ENCODE assay signal across 9 cellular contexts in genomic region chr11:11451501-11452005, GRCh38.
DNase-seq lines count a peak whose midpoint lies in the region; ATAC-seq, FAIRE-seq and TF ChIP-seq lines count a peak whose summit lies in the region.
"Had no signal": no experiment of that assay in that cellular context is flagged by ENCODE, and none has a peak within 500 bp of the region (broad histone marks: within the 10 kb centered on the region; RNA-seq: fewer than 3 reads in every experiment).

No MANE protein-coding gene starts in this region.

- H4K91ac ChIP-seq in neuronal stem cell (ENCODE audit: low read depth, low read length, poor library complexity): no peak overlapping the region

- no peaks in the 10 kb centered on the region for H3K79me1 ChIP-seq in neuronal stem cell (ENCODE audit: low read depth, low read length)

- no peak overlapping the region for H2BK120ac ChIP-seq in neuronal stem cell (ENCODE audit: low read depth, low read length)

- TF ChIP-seq POLR2A in uterus (IDR thresholded peaks at IDR 0.05) (no peak), adrenal gland (IDR thresholded peaks at IDR 0.05) (no peak)

- no peak overlapping the region for H4K8ac ChIP-seq in neuronal stem cell (ENCODE audit: low read depth, low read length)

- H3K4me1 ChIP-seq in kidney (ENCODE audit: control insufficient read depth in 1 of 2, insufficient read depth in 1 of 2, low read depth in 1 of 2, low read length in 2 of 2): peaks cover 6 to 24% of the 10 kb centered on the region in 2 donors
- H3K4me1 ChIP-seq in uterus: no peaks in the 10 kb centered on the region
- H3K4me1 ChIP-seq in adrenal gland (replicated peaks in 1 of 2): no peaks in the 10 kb centered on the region
- peaks cover 0 to 4% of the 10 kb centered on the region in 2 donors for H3K4me1 ChIP-seq in neuronal stem cell (ENCODE audit: control insufficient read depth in 2 of 2, insufficient read depth in 1 of 2, low read depth in 1 of 2, low read length in 2 of 2)

- H3K27me3 ChIP-seq in uterus (no peaks in the 10 kb centered on the region), adrenal gland (no peaks in the 10 kb centered on the region), neuronal stem cell (ENCODE audit: control insufficient read depth in 3 of 3, insufficient read depth in 3 of 3, low read depth in 1 of 3, low read length in 3 of 3) (no peaks in the 10 kb centered on the region)

- H3K14ac ChIP-seq in neuronal stem cell (ENCODE audit: low read length): no peak overlapping the region

- DNase-seq in GM13977 (ENCODE audit: low spot score): peak; percentile 56
- DNase-seq in kidney: no peak
- no peak for DNase-seq in uterus
- no peak for DNase-seq in activated CD4-positive, alpha-beta T cell treated with anti-CD3 and anti-CD28 coated beads, Interleukin-2, amount 50 U/mL, for 48 hours
- no peak for DNase-seq in adrenal gland
- no peak for DNase-seq in neuronal stem cell (ENCODE audit: low spot score)
- DNase-seq: activated B cell treated with CpG ODN at 0.5 μM for 24 hours had no signal

- no peak overlapping the region for H3K23ac ChIP-seq in neuronal stem cell (ENCODE audit: low read depth, low read length, poor library complexity)

- peak; percentile 91 for ATAC-seq in GM21529 (IDR thresholded peaks at IDR 0.05; ENCODE audit: unreplicated experiment)
- ATAC-seq in HG03457 (IDR thresholded peaks at IDR 0.05; ENCODE audit: unreplicated experiment): peak; percentile 95

- H3K27ac ChIP-seq in kidney (ENCODE audit: low read depth in 2 of 2, low read length in 2 of 2): no peak overlapping the region
- no peak overlapping the region for H3K27ac ChIP-seq in uterus
- no peak overlapping the region for H3K27ac ChIP-seq in adrenal gland
- H3K27ac ChIP-seq in neuronal stem cell (replicated peaks; ENCODE audit: low read length): no peak overlapping the region

- no peak overlapping the region for H2BK5ac ChIP-seq in neuronal stem cell (ENCODE audit: low read length)

- no peak overlapping the region for H3K18ac ChIP-seq in neuronal stem cell (ENCODE audit: low read length)

- no peak overlapping the region for H3K4ac ChIP-seq in neuronal stem cell (ENCODE audit: low read length)

- H3K36me3 ChIP-seq in kidney (ENCODE audit: control insufficient read depth in 1 of 2, insufficient read depth in 2 of 2, low read length in 2 of 2) (no peaks in the 10 kb centered on the region), uterus (no peaks in the 10 kb centered on the region), adrenal gland (replicated peaks in 1 of 2) (no peaks in the 10 kb centered on the region), neuronal stem cell (replicated peaks in 1 of 2; ENCODE audit: control insufficient read depth in 2 of 2, insufficient read depth in 2 of 2, low read length in 2 of 2) (no peaks in the 10 kb centered on the region)

- no peak overlapping the region for H2AFZ ChIP-seq in neuronal stem cell (ENCODE audit: low read length)

- H3K9ac ChIP-seq in kidney (ENCODE audit: low read length in 2 of 2) (no peak overlapping the region), neuronal stem cell (ENCODE audit: low read depth, low read length, poor library complexity) (no peak overlapping the region)

- H3K4me2 ChIP-seq in neuronal stem cell (ENCODE audit: insufficient read depth, low read length, poor library complexity, severe bottlenecking): no peak overlapping the region

- WGBS in adrenal gland, 4 donors: 60 to 79% (median 72%) methylated on average over 4 of the region's 4 CpGs
- no CpG with 5 or more reads among the region's 4 CpGs for WGBS in neuronal stem cell (ENCODE audit: extremely low coverage in 2 of 2, insufficient read length in 2 of 2, insufficient replicate concordance in 1 of 2), 2 donors

- TF ChIP-seq CTCF in GM13977 (IDR thresholded peaks at IDR 0.05; ENCODE audit: extremely low read depth, insufficient read depth, missing control alignments): no peak
- no peak for TF ChIP-seq CTCF in kidney (IDR thresholded peaks at IDR 0.05; ENCODE audit: borderline replicate concordance, extremely low read depth, insufficient read depth)
- TF ChIP-seq CTCF in uterus (IDR thresholded peaks at IDR 0.05): no peak
- no peak for TF ChIP-seq CTCF in adrenal gland (IDR thresholded peaks at IDR 0.05)

- no peak overlapping the region for H2BK12ac ChIP-seq in neuronal stem cell (ENCODE audit: low read length)

- H2BK15ac ChIP-seq in neuronal stem cell (ENCODE audit: low read length): no peak overlapping the region

- peak; percentile 27 for FAIRE-seq in kidney (lab: Jason Lieb, UNC)

- in situ Hi-C loops in GM13977 (cut with MboI; ENCODE audit: low pct_unique_long_range_greater_than_20kb, low sequenced_read_pairs, unreplicated experiment): no loop called here

- peak overlapping the region; percentile 13 to 53 for H3K4me3 ChIP-seq in kidney (ENCODE audit: low read length in 2 of 2)
- H3K4me3 ChIP-seq in uterus: no peak overlapping the region
- no peak overlapping the region for H3K4me3 ChIP-seq in adrenal gland
- H3K4me3 ChIP-seq in neuronal stem cell (ENCODE audit: low read length in 2 of 2): no peak overlapping the region

- H3K9me3 ChIP-seq in kidney (ENCODE audit: control insufficient read depth in 1 of 2, low read length in 2 of 2) (no peaks in the 10 kb centered on the region), uterus (no peaks in the 10 kb centered on the region), adrenal gland (replicated peaks in 1 of 3) (no peaks in the 10 kb centered on the region), neuronal stem cell (replicated peaks in 1 of 2; ENCODE audit: control insufficient read depth in 2 of 2, insufficient read depth in 1 of 2, low read depth in 1 of 2, low read length in 2 of 2) (no peaks in the 10 kb centered on the region)

- intact Hi-C loops in kidney (cut with DNase I) (no loop called here), uterus (cut with DNase I; ENCODE audit: low total_unique reads) (no loop called here), adrenal gland (cut with DNase I) (no loop called here)

- H2AK5ac ChIP-seq in neuronal stem cell (ENCODE audit: low read depth, low read length): no peak overlapping the region

Comparison
In these comparisons a context has a peak if more than half of its experiments do, and no peak if none do; other contexts are left out.
1. H3K4me3 ChIP-seq: peak in kidney (2 of 2); none in uterus (0 of 2), adrenal gland (0 of 4) and neuronal stem cell (0 of 2).